Comparison of ENCODE assay signal across 23 cellular contexts in genomic region chr6:51619042-51619799, GRCh38.
DNase-seq lines count a peak whose midpoint lies in the region; ATAC-seq, FAIRE-seq and TF ChIP-seq lines count a peak whose summit lies in the region.
"Had no signal": no experiment of that assay in that cellular context is flagged by ENCODE, and none has a peak within 500 bp of the region (broad histone marks: within the 10 kb centered on the region; RNA-seq: fewer than 3 reads in every experiment).

No MANE protein-coding gene starts in this region.

- H3K4me1 ChIP-seq in hepatocyte (ENCODE audit: insufficient read depth) = peaks cover 7% of the 10 kb centered on the region
- H3K4me1 ChIP-seq in pancreas = peaks cover 0 to 10% (median 0%) of the 10 kb centered on the region in 3 donors
- H3K4me1 ChIP-seq: HAP-1 had no signal

- H3K27me3 ChIP-seq in hepatocyte (no peaks in the 10 kb centered on the region), pancreas (no peaks in the 10 kb centered on the region)

- peaks cover 20% of the 10 kb centered on the region for H3K9me3 Mint-ChIP-seq in HFFc6
- H3K9me3 Mint-ChIP-seq: activated B cell treated with CpG ODN at 0.5 μM for 24 hours, naive B cell, type B pancreatic cell had no signal

- no peaks in the 10 kb centered on the region for H3K36me3 ChIP-seq in hepatocyte (replicated peaks; ENCODE audit: insufficient read depth, low read depth)
- no peaks in the 10 kb centered on the region for H3K36me3 ChIP-seq in pancreas
- H3K36me3 ChIP-seq: HAP-1 had no signal

- no peaks in the 10 kb centered on the region for H3K4me1 Mint-ChIP-seq in HFFc6 (ENCODE audit: low read depth)
- H3K4me1 Mint-ChIP-seq: activated B cell treated with CpG ODN at 0.5 μM for 24 hours, naive B cell had no signal

- H4K20me1 ChIP-seq in hepatocyte (ENCODE audit: insufficient read depth, poor library complexity, severe bottlenecking) = no peaks in the 10 kb centered on the region

- no peak overlapping the region for H2AFZ ChIP-seq in hepatocyte

- H3K27ac Mint-ChIP-seq in HFFc6 = no peak overlapping the region
- H3K27ac Mint-ChIP-seq: activated B cell treated with CpG ODN at 0.5 μM for 24 hours, naive B cell, type B pancreatic cell had no signal

- 94% methylated on average over 6 of the region's 6 CpGs for WGBS in hepatocyte (ENCODE audit: low lambda C conversion rate, missing lambda C conversion rate)
- 49 to 53% methylated on average over 6 of the region's 6 CpGs for WGBS in pancreas, 2 donors

- H3K4me2 ChIP-seq in hepatocyte = peak overlapping the region; percentile 14

- no peaks in the 10 kb centered on the region for H3K27me3 Mint-ChIP-seq in HFFc6 (ENCODE audit: insufficient read depth)
- H3K27me3 Mint-ChIP-seq: activated B cell treated with CpG ODN at 0.5 μM for 24 hours, naive B cell, type B pancreatic cell had no signal

- intact Hi-C loops in pancreas (cut with DNase I) = no loop called here

- H3K79me2 ChIP-seq in hepatocyte = no peaks in the 10 kb centered on the region

- in situ Hi-C loops in Caki2 (cut with HindIII; ENCODE audit: low pct_unique_long_range_greater_than_20kb, low sequenced_read_pairs) = no loop called here

- H3K4me3 ChIP-seq in hepatocyte (no peak overlapping the region), pancreas (no peak overlapping the region)
- H3K4me3 ChIP-seq: HAP-1 had no signal

- ATAC-seq in HG03565 (IDR thresholded peaks at IDR 0.05; ENCODE audit: unreplicated experiment) (peak; percentile 7), pancreas (peak; percentile 88 to 96 (median 95)), HG03432 (IDR thresholded peaks at IDR 0.05; ENCODE audit: unreplicated experiment) (no peak)

- no peaks in the 10 kb centered on the region for H3K36me3 Mint-ChIP-seq in HFFc6 (ENCODE audit: low read depth)
- H3K36me3 Mint-ChIP-seq: naive B cell, type B pancreatic cell had no signal

- no peak for FAIRE-seq in pancreas (lab: Jason Lieb, UNC)
- FAIRE-seq: frontal cortex, GM18507 had no signal

- H3K9me3 ChIP-seq in hepatocyte (ENCODE audit: low read depth) (no peaks in the 10 kb centered on the region), pancreas (no peaks in the 10 kb centered on the region)
- H3K9me3 ChIP-seq: HAP-1 had no signal

- TF ChIP-seq CTCF in hepatocyte (IDR thresholded peaks at IDR 0.05; ENCODE audit: poor library complexity) = no peak
- no peak for TF ChIP-seq CTCF in pancreas (IDR thresholded peaks at IDR 0.05)
- TF ChIP-seq CTCF in HFFc6 (IDR thresholded peaks at IDR 0.05) = no peak

- H3K27ac ChIP-seq in hepatocyte = peak overlapping the region; percentile 44
- H3K27ac ChIP-seq in pancreas = peak overlapping the region in 3 of 4 donors; percentile 15 to 52 (median 48)

- no peaks in the 10 kb centered on the region for H3K9me2 ChIP-seq in hepatocyte (replicated peaks; ENCODE audit: insufficient read depth)

- no peak overlapping the region for H3K4me3 Mint-ChIP-seq in HFFc6
- H3K4me3 Mint-ChIP-seq: activated B cell treated with CpG ODN at 0.5 μM for 24 hours, type B pancreatic cell had no signal

- DNase-seq in Caki2 (ENCODE audit: low read depth) (peak; percentile 8), hepatocyte (ENCODE audit: low spot score) (peak; percentile 8), pancreas (peak; percentile 53 to 70 (median 68)), D341Med (ENCODE audit: low spot score) (no peak), HFFc6 (no peak)
- no peak for DNase-seq in stimulated activated CD4-positive, alpha-beta T cell treated with anti-CD3 and anti-CD28 coated beads, Interleukin-2, amount 100 ng/mL, for 48 hours
- DNase-seq: activated B cell treated with CpG ODN at 0.5 μM for 24 hours; activated CD4-positive, alpha-beta T cell treated with anti-CD3 and anti-CD28 coated beads, Interleukin-2, amount 50 U/mL, for 48 hours; activated effector memory CD4-positive, alpha-beta T cell treated with anti-CD3 and anti-CD28 coated beads, Interleukin-2, amount 50 U/mL, for 16 hours; C1 segment of cervical spinal cord; DMS 273 treated with DMSO at 0.1 percent for 48 hours; hypothalamus; mammary epithelial cell; naive B cell; NCI-H1092 treated with DMSO at 0.1 percent for 48 hours; NCI-H2107; stimulated activated CD4-positive, alpha-beta T cell treated with anti-CD3 and anti-CD28 coated beads, Interleukin-12 subunit alpha, Interleukin-12 subunit beta, amount 100 ng/mL, for 4 hours had no signal

Comparison
In these comparisons a context has a peak if more than half of its experiments do, and no peak if none do; other contexts are left out.
1. DNase-seq: peak in Caki2 (single experiment), hepatocyte (single experiment) and pancreas (6 of 6); none in stimulated activated CD4-positive, alpha-beta T cell treated with anti-CD3 and anti-CD28 coated beads, Interleukin-2, amount 100 ng/mL, for 48 hours (0 of 2), D341Med (single experiment) and HFFc6 (single experiment).